Comparison of ENCODE assay signal across 9 cellular contexts in the genomic region with DNA sequence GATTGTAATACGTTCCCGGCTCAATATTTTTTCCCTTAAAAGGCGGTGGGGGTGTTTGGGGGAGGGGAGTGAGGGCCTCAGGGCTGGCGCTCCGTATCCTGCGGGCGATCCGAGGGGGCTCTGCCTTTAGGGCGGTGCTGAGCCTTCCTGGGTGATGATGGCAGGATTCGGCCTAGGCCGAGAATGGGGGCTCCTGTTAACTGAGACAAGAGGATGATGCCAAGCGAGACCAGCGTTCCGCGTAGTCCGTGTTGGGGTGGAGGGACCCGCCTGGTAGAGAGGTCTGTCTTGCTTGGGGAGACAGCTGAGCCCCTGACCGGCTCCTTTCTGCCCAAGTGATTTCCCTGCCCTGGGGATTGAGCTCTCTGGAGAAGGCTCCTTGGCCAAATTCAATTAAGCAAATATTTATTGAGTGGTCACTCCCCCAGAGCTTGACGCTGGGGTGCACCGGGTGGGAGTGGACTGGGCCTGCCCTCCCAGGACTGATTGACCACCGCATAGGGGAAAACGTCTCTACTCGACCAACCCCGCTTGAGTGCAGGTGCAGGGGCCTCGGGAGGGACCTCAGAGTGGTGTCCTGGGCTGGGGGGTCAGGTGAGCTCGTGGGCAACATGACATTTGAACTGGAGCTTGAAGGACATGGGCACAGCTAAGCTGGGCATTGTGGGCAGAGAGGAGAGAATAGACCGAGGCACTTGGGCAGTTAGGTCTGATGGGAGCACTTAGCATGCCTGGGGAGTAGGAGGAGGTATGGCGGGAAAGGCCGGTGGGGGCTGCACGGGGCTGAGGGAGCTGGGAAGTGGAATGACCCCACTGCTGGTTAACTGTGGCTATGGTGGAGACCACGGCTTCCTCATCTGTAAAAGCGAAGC. TPM values are rescaled to one million over a fixed set of nuclear protein-coding genes. Genes with fewer than 3 reads are reported as not detected.
DNase-seq lines count a peak whose midpoint lies in the region; ATAC-seq, FAIRE-seq and TF ChIP-seq lines count a peak whose summit lies in the region.
"Had no signal": no experiment of that assay in that cellular context is flagged by ENCODE, and none has a peak within 500 bp of the region (broad histone marks: within the 10 kb centered on the region; RNA-seq: fewer than 3 reads in every experiment).

No MANE protein-coding gene starts in this region.

- SMC1A ChIA-PET in GM12878 (lab: Charles Lee; ENCODE audit: uncharacterized antibody, unreplicated experiment), result interaction anchor here (1.2 to 3.8 kb wide), 6 partner anchors 14 to 111 kb away, joined by 3 to 20 read pairs (median 3); no protein-coding TSS in a partner anchor

- CTCF ChIA-PET in activated naive CD4-positive, alpha-beta T cell treated with anti-CD3 and anti-CD28 coated beads for 36 hours (lab: Charles Lee), result interaction anchor here (1.0 kb wide), 1 partner anchor 113 kb away, joined by 3 read pairs; no protein-coding TSS in a partner anchor
- CTCF ChIA-PET in GM12878 (lab: Yijun Ruan, JAX), result interaction anchor here (0.7 to 2.3 kb wide), 6 partner anchors 9 to 136 kb away, joined by 3 to 17 read pairs (median 3); no protein-coding TSS in a partner anchor

- TF ChIP-seq CTCF in GM12878 (IDR thresholded peaks at IDR 0.05 in 2 of 3, conservative IDR thresholded peaks at IDR 0.05 in 1 of 3; ENCODE audit: control insufficient read depth in 2 of 3, extremely low read depth in 1 of 3, insufficient read depth in 1 of 3, low read depth in 3 of 3, low read length in 3 of 3), result no peak
- no peak for TF ChIP-seq CTCF in upper lobe of left lung (IDR thresholded peaks at IDR 0.05)

- in situ Hi-C loops in GM12878 (cut with MboI), result no loop called here

- POLR2A ChIA-PET in GM12878 (lab: Charles Lee), result interaction anchor here (1.3 to 1.6 kb wide), 2 partner anchors 16 to 112 kb away, joined by 3 to 5 read pairs; no protein-coding TSS in a partner anchor

- no peak for FAIRE-seq in GM12878 (lab: Jason Lieb, UNC)

- H3K4me3 ChIP-seq in GM12878, result no peak overlapping the region; the same call in 1 of the 2 replicates
- H3K4me3 ChIP-seq in muscle layer of colon (ENCODE audit: low read depth in 1 of 2, low read length in 2 of 2), result peak overlapping the region; percentile 53 to 73
- H3K4me3 ChIP-seq in upper lobe of left lung, result peak overlapping the region in 3 of 4 donors; percentile 64 to 76 (median 67)

- no peaks in the 10 kb centered on the region for H3K9me3 Mint-ChIP-seq in activated naive CD4-positive, alpha-beta T cell treated with anti-CD3 and anti-CD28 coated beads for 36 hours

- no peak for TF ChIP-seq RAD21 in GM12878 (IDR thresholded peaks at IDR 0.05; ENCODE audit: insufficient read depth, low read depth, low read length)

- H3K36me3 Mint-ChIP-seq in activated naive CD4-positive, alpha-beta T cell treated with anti-CD3 and anti-CD28 coated beads for 36 hours (ENCODE audit: low read depth), result no peaks in the 10 kb centered on the region

- no peak overlapping the region for H2AFZ ChIP-seq in GM12878 (ENCODE audit: control insufficient read depth, low read depth, low read length)

- ATAC-seq in GM12878 (no peak), upper lobe of left lung (ENCODE audit: low FRiP score in 2 of 2) (no peak), HG02642 (IDR thresholded peaks at IDR 0.05; ENCODE audit: poor library complexity, unreplicated experiment) (no peak), GM21515 (IDR thresholded peaks at IDR 0.05; ENCODE audit: unreplicated experiment) (no peak)
- ATAC-seq: foreskin keratinocyte had no signal

- WGBS in GM12878 (ENCODE audit: insufficient coverage, insufficient replicate concordance, low lambda C conversion rate, missing lambda C conversion rate), result 48% methylated on average over 32 of the region's 32 CpGs
- WGBS in upper lobe of left lung, 2 donors, result 50 to 65% methylated on average over 16 to 32 of the region's 32 CpGs

- H3K4me3 Mint-ChIP-seq in activated naive CD4-positive, alpha-beta T cell treated with anti-CD3 and anti-CD28 coated beads for 36 hours, result peak overlapping the region; percentile 64

- no peaks in the 10 kb centered on the region for H4K20me1 ChIP-seq in GM12878 (ENCODE audit: control insufficient read depth, insufficient read depth)

- H3K4me1 ChIP-seq in GM12878 (ENCODE audit: control insufficient read depth, insufficient read depth, low read length) (peaks cover 3% of the 10 kb centered on the region; the same call in 1 of the 2 replicates), muscle layer of colon (ENCODE audit: insufficient read depth, low read length) (peaks cover 10% of the 10 kb centered on the region), upper lobe of left lung (peaks cover 15 to 25% (median 21%) of the 10 kb centered on the region in 4 donors)
- H3K4me1 ChIP-seq: foreskin keratinocyte had no signal

- DNase-seq in activated naive CD4-positive, alpha-beta T cell treated with anti-CD3 and anti-CD28 coated beads for 36 hours, result no peak
- no peak for DNase-seq in activated naive CD4-positive, alpha-beta T cell treated with anti-CD3 and anti-CD28 coated beads, Interleukin-2, amount 50 U/mL, for 16 hours
- DNase-seq in GM12878 (ENCODE audit: low read depth, low spot score), result no peak
- DNase-seq in upper lobe of left lung, result no peak
- no peak for DNase-seq in NOMO-1 treated with DMSO at 0.1 percent for 48 hours (lab: John Stamatoyannopoulos, UW; ENCODE audit: unreplicated experiment)
- DNase-seq: foreskin keratinocyte had no signal

- H3K79me2 ChIP-seq in GM12878 (ENCODE audit: control insufficient read depth, insufficient read depth, low read length), result no peaks in the 10 kb centered on the region

- H3K27ac ChIP-seq in GM12878 (ENCODE audit: control insufficient read depth, insufficient read depth) (no peak overlapping the region), muscle layer of colon (ENCODE audit: low read depth, low read length) (no peak overlapping the region), upper lobe of left lung (no peak overlapping the region)
- H3K27ac ChIP-seq: foreskin keratinocyte had no signal

- H3K36me3 ChIP-seq in GM12878 (ENCODE audit: control insufficient read depth in 2 of 2, insufficient read depth in 2 of 2, low read length in 1 of 2) (no peaks in the 10 kb centered on the region), muscle layer of colon (ENCODE audit: insufficient read depth, low read length) (no peaks in the 10 kb centered on the region), upper lobe of left lung (no peaks in the 10 kb centered on the region)

- peaks cover 3% of the 10 kb centered on the region for H3K27me3 Mint-ChIP-seq in activated naive CD4-positive, alpha-beta T cell treated with anti-CD3 and anti-CD28 coated beads for 36 hours (ENCODE audit: low read depth)

- H3K9me3 ChIP-seq in GM12878 (replicated peaks; ENCODE audit: control insufficient read depth, insufficient read depth, low read length) (no peaks in the 10 kb centered on the region), muscle layer of colon (ENCODE audit: low read length) (no peaks in the 10 kb centered on the region), upper lobe of left lung (no peaks in the 10 kb centered on the region)

- TF ChIP-seq EP300 in GM12878 (IDR thresholded peaks at IDR 0.05; ENCODE audit: borderline replicate concordance in 1 of 2, control insufficient read depth in 1 of 2, low read depth in 2 of 2, low read length in 2 of 2) (no peak), upper lobe of left lung (IDR thresholded peaks at IDR 0.05) (no peak)

- H3K27ac Mint-ChIP-seq in activated naive CD4-positive, alpha-beta T cell treated with anti-CD3 and anti-CD28 coated beads for 36 hours, result no peak overlapping the region

- intact Hi-C loops in activated naive CD4-positive, alpha-beta T cell treated with anti-CD3 and anti-CD28 coated beads for 36 hours (cut with micrococcal nuclease), result no loop called here
- intact Hi-C loops in GM12878 (cut with micrococcal nuclease; ENCODE audit: unreplicated experiment), result no loop called here

- peak overlapping the region; percentile 83 for H3K4me2 ChIP-seq in GM12878 (ENCODE audit: control insufficient read depth, insufficient read depth)

- no TSS peak for BruUV-seq in GM12878 (replicated peaks; lab: Mats Ljungman, UMichigan)

- H3K9ac ChIP-seq in GM12878 (ENCODE audit: control insufficient read depth, insufficient read depth, low read length) (no peak overlapping the region), muscle layer of colon (ENCODE audit: low read length) (no peak overlapping the region)

- peaks cover 0 to 9% of the 10 kb centered on the region in 2 experiments; a peak in 2 of 4 replicates for H3K27me3 ChIP-seq in GM12878 (replicated peaks in 1 of 2; ENCODE audit: control insufficient read depth in 2 of 2, insufficient read depth in 2 of 2, low read length in 1 of 2)
- no peaks in the 10 kb centered on the region for H3K27me3 ChIP-seq in muscle layer of colon (ENCODE audit: control insufficient read depth in 1 of 2, insufficient read depth in 2 of 2, low read length in 2 of 2)
- H3K27me3 ChIP-seq in upper lobe of left lung, result peaks cover 0 to 6% (median 2%) of the 10 kb centered on the region in 4 donors

- no peak for TF ChIP-seq POLR2A in GM12878 (IDR thresholded peaks at IDR 0.05; ENCODE audit: low read depth, low read length)
- no peak for TF ChIP-seq POLR2A in upper lobe of left lung (IDR thresholded peaks at IDR 0.05)

- RAD21 ChIA-PET in GM12878 (lab: Charles Lee; ENCODE audit: unreplicated experiment), result interaction anchor here (1.0 to 2.6 kb wide), 3 partner anchors 35 to 112 kb away, joined by 3 to 18 read pairs (median 5); no protein-coding TSS in a partner anchor

- peaks cover 3% of the 10 kb centered on the region for H3K4me1 Mint-ChIP-seq in activated naive CD4-positive, alpha-beta T cell treated with anti-CD3 and anti-CD28 coated beads for 36 hours (ENCODE audit: low read depth)

RNA-seq across cellular contexts. Expression of gene GNAZ, which starts 1.1 kb away (rescaled TPM):
- total RNA-seq in activated naive CD4-positive, alpha-beta T cell treated with anti-CD3 and anti-CD28 coated beads for 36 hours, result 1 to 10 TPM; 1.1 to 1.8 TPM
- total RNA-seq in GM12878 (2013; cell fraction: nucleolus; rRNA removed), result 0.93 and 1.6 TPM in 2 replicates
- total RNA-seq in GM12878 (2014; rRNA removed), result 0.60 and 0.73 TPM in 2 replicates
- 0.36 and 0.46 TPM in 2 replicates for total RNA-seq in GM12878 (2014; rRNA removed; fragmentation: Illumina TruSeq; extraction: Trizol)
- total RNA-seq in GM12878 (2021), result 0.51 and 0.96 TPM in 2 replicates
- not detected for polyA plus RNA-seq in GM12878 (2011; ENCODE audit: low read depth)
- polyA plus RNA-seq in GM12878 (2011; rRNA removed), result 0.68 and 1.0 TPM in 2 replicates
- 1.5 and 1.9 TPM in 2 replicates for polyA plus RNA-seq in GM12878 (2011; cell fraction: cytosol; rRNA removed)
- polyA plus RNA-seq in GM12878 (2011; cell fraction: nucleus; rRNA removed), result 2.0 and 4.6 TPM in 2 replicates
- 0.11 and 0.17 TPM in 2 replicates for polyA plus RNA-seq in GM12878 (2012)
- 0.14 and 0.44 TPM in 2 replicates for polyA plus RNA-seq in GM12878 (2014; fragmentation: Illumina TruSeq; extraction: Trizol)
- polyA plus RNA-seq in GM12878 (2014; fragmentation: Nextera tagmentation; extraction: Ambion mirVana), result under 1 TPM in 1 of 2 experiments, not detected in 1; 0.09 TPM
- polyA plus RNA-seq in GM12878 (2014; rRNA removed), result 0.54 and 1.5 TPM in 2 replicates
- under 1 TPM; 0.16 to 0.28 TPM for polyA plus RNA-seq in GM12878 (2016; fragmentation: Nextera tagmentation; extraction: Ambion mirVana)
- polyA minus RNA-seq in GM12878 (2011; rRNA and poly(A)+ RNA removed), result 1.2 and 1.7 TPM in 2 replicates
- 1.1 and 3.6 TPM in 2 replicates for polyA minus RNA-seq in GM12878 (2011; cell fraction: cytosol; rRNA and poly(A)+ RNA removed)
- 0.36 and 1.4 TPM in 2 replicates for polyA minus RNA-seq in GM12878 (2011; cell fraction: nucleus; rRNA and poly(A)+ RNA removed)
- 1 to 10 TPM in 4 of 6 donors, under 1 TPM in 1, not detected in 1; 0.80 to 7.3 (median 2.7) TPM for total RNA-seq in upper lobe of left lung
